14 cellular contexts compared by ENCODE assay signal in the genomic region with DNA sequence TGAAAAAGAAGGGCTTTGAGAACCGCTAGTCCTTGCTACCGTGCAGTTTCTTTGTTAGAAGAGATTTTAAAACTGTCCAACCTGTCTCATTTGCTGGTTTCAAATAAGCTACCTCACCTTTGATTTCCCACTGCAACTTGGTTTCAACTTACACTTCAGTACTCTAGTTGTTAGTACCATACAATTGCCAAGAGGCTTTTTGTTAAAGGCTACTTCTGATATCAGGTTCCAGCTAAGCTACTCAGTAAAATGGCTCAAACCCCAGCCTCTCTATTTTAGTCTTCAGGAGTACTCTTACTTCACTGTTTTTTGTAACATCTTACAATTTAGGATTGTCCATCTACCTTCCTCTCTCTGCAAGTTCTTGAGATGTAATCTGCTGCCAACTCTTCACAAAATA.
"Had no signal": no experiment of that assay in that cellular context is flagged by ENCODE, and none has a peak within 500 bp of the region (broad histone marks: within the 10 kb centered on the region; RNA-seq: fewer than 3 reads in every experiment).

No MANE protein-coding gene starts in this region.

- H3K4me3 ChIP-seq: lower lobe of right lung, right lobe of liver had no signal

- ATAC-seq: activated CD4-positive, alpha-beta T cell treated with anti-CD3 and anti-CD28 coated beads for 36 hours; esophagus mucosa; lower lobe of right lung; naive thymus-derived CD4-positive, alpha-beta T cell; right lobe of liver; stimulated activated naive B cell treated with anti-CD40 and anti-IgM and Interleukin-4, amounts not matched to agents 10 μg/mL and 1 μg/mL and 100 μg/mL, for 72 hours had no signal

- H3K4me3 Mint-ChIP-seq: activated CD4-positive, alpha-beta memory T cell treated with anti-CD3 and anti-CD28 coated beads, Interleukin-2, amount 10 ng/mL, durations not matched to agents 7 days and 5 days; activated CD4-positive, alpha-beta T cell treated with anti-CD3 and anti-CD28 coated beads for 36 hours; immature natural killer cell; naive thymus-derived CD4-positive, alpha-beta T cell; stimulated activated naive B cell treated with anti-CD40 and anti-IgM and Interleukin-4, amounts not matched to agents 10 μg/mL and 1 μg/mL and 100 μg/mL, for 72 hours had no signal

- H3K36me3 ChIP-seq: right lobe of liver had no signal

- H3K9me3 ChIP-seq: lower lobe of right lung, right lobe of liver had no signal

- H3K9me3 Mint-ChIP-seq: activated CD4-positive, alpha-beta memory T cell treated with anti-CD3 and anti-CD28 coated beads, Interleukin-2, amount 10 ng/mL, durations not matched to agents 7 days and 5 days; immature natural killer cell; naive thymus-derived CD4-positive, alpha-beta T cell had no signal

- H3K27me3 Mint-ChIP-seq: activated CD4-positive, alpha-beta memory T cell treated with anti-CD3 and anti-CD28 coated beads, Interleukin-2, amount 10 ng/mL, durations not matched to agents 7 days and 5 days; activated CD4-positive, alpha-beta T cell treated with anti-CD3 and anti-CD28 coated beads for 36 hours; naive thymus-derived CD4-positive, alpha-beta T cell; stimulated activated naive B cell treated with anti-CD40 and anti-IgM and Interleukin-4, amounts not matched to agents 10 μg/mL and 1 μg/mL and 100 μg/mL, for 72 hours had no signal

- H3K27ac Mint-ChIP-seq: activated CD4-positive, alpha-beta memory T cell treated with anti-CD3 and anti-CD28 coated beads, Interleukin-2, amount 10 ng/mL, durations not matched to agents 7 days and 5 days; activated CD4-positive, alpha-beta T cell treated with anti-CD3 and anti-CD28 coated beads for 36 hours; immature natural killer cell had no signal

- H3K27ac ChIP-seq: lower lobe of right lung, right lobe of liver, VCaP had no signal

- H3K4me1 ChIP-seq: lower lobe of right lung had no signal

- DNase-seq: activated CD4-positive, alpha-beta memory T cell treated with anti-CD3 and anti-CD28 coated beads, Interleukin-2, amount 10 ng/mL, durations not matched to agents 7 days and 5 days; activated CD4-positive, alpha-beta T cell treated with anti-CD3 and anti-CD28 coated beads for 36 hours; activated naive CD4-positive, alpha-beta T cell; aorta; immature natural killer cell; lower lobe of right lung; naive thymus-derived CD4-positive, alpha-beta T cell; right lobe of liver; stimulated activated CD4-positive, alpha-beta T cell treated with anti-CD3 and anti-CD28 coated beads, Interleukin-1b, Interleukin-23, amount 100 ng/mL, for 48 hours; stimulated activated naive B cell treated with anti-CD40 and anti-IgM and Interleukin-4, amounts not matched to agents 10 μg/mL and 1 μg/mL and 100 μg/mL, for 72 hours; substantia nigra; trophoblast cell had no signal

- H3K27me3 ChIP-seq: right lobe of liver had no signal
